Comparison of ENCODE assay signal across 10 cellular contexts in the genomic region with DNA sequence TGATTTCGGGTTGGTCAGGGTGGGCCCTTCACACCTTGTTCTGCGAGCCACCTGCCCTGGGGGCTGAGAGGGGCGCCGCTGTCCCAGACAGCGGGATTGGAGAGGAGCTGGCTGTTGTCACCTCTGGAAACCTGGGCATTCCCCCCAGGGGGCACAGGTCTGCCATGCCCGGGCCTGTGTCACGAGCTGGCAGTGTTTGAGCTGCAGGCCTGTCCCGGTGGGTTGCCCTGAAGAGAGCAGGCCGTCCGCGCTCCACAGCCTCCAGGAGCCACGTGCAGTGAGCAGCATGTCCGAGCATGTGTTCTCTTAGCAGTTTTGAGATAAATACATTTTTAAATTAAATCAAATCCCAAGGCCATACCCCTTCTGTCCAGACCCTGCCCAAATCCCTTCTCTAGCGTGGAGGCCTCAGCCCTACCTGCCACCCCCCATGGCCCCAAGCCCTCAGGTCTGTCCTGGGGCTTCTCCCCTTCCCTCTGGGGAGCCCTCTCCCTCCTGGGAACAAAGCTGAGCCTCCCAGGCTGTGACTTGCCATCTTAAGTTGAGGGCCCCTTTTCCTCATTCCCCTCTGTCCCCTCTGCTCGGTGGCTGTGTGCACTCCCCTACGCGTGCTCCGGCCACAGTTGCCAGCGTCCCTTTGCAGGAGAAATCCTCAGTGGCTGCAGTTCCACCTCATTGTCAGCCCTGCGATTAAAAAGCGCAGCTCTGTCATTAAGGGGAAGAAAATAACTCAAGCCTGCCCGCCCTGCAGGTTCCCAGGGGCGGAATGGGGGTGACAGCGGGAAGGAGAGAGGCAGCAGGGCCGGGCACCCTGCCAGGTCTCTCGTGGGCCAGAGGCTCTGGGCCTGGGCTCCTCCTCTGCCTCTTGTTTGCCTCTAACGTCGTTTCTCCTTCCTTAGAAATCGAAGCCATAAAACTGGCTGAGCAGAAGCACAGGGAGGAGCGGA. TPM values are rescaled to one million over a fixed set of nuclear protein-coding genes. Genes with fewer than 3 reads are reported as not detected.
DNase-seq lines count a peak whose midpoint lies in the region; ATAC-seq, FAIRE-seq and TF ChIP-seq lines count a peak whose summit lies in the region.
"Had no signal": no experiment of that assay in that cellular context is flagged by ENCODE, and none has a peak within 500 bp of the region (broad histone marks: within the 10 kb centered on the region; RNA-seq: fewer than 3 reads in every experiment).

No MANE protein-coding gene starts in this region.

- H3K9me3 Mint-ChIP-seq in activated naive CD8-positive, alpha-beta T cell treated with anti-CD3 and anti-CD28 coated beads for 36 hours = no peaks in the 10 kb centered on the region

- H3K4me2 ChIP-seq in keratinocyte (ENCODE audit: control insufficient read depth, extremely low read depth, insufficient read depth, low read depth, low read length) = peak overlapping the region; percentile 55

- H3K27me3 ChIP-seq in keratinocyte (ENCODE audit: control insufficient read depth, extremely low read depth, insufficient read depth, low read length) = no peaks in the 10 kb centered on the region
- H3K27me3 ChIP-seq in spleen (replicated peaks in 1 of 7) = no peaks in the 10 kb centered on the region

- intact Hi-C loops in spleen (cut with DNase I; ENCODE audit: low total_unique reads) = no loop called here

- FAIRE-seq in keratinocyte (lab: Jason Lieb, UNC) = peak; percentile 9

- peaks cover 45% of the 10 kb centered on the region for H3K4me1 Mint-ChIP-seq in activated naive CD8-positive, alpha-beta T cell treated with anti-CD3 and anti-CD28 coated beads for 36 hours

- H3K36me3 ChIP-seq in keratinocyte (ENCODE audit: control insufficient read depth in 2 of 2, extremely low read depth in 1 of 2, insufficient read depth in 2 of 2, low read length in 2 of 2) = peaks cover 7 to 28% of the 10 kb centered on the region in 2 experiments
- peaks cover 0 to 73% (median 0%) of the 10 kb centered on the region in 6 donors for H3K36me3 ChIP-seq in spleen

- peaks cover 17% of the 10 kb centered on the region for H3K4me1 ChIP-seq in keratinocyte (ENCODE audit: control insufficient read depth, extremely low read depth, insufficient read depth, low read length)
- H3K4me1 ChIP-seq in spleen = peaks cover 31 to 96% (median 65%) of the 10 kb centered on the region in 6 donors

- no peak overlapping the region for H3K27ac Mint-ChIP-seq in activated naive CD8-positive, alpha-beta T cell treated with anti-CD3 and anti-CD28 coated beads for 36 hours

- TF ChIP-seq CTCF in keratinocyte (optimal IDR thresholded peaks at IDR 0.05 in 1 of 3, IDR thresholded peaks at IDR 0.05 in 1 of 3, conservative IDR thresholded peaks at IDR 0.05 in 1 of 3; ENCODE audit: extremely low read depth in 1 of 3, insufficient read depth in 2 of 3, low read length in 3 of 3) (no peak), spleen (IDR thresholded peaks at IDR 0.05 in 8 of 11, conservative IDR thresholded peaks at IDR 0.05 in 3 of 11) (no peak)

- peaks cover 34% of the 10 kb centered on the region for H3K36me3 Mint-ChIP-seq in activated naive CD8-positive, alpha-beta T cell treated with anti-CD3 and anti-CD28 coated beads for 36 hours

- no peak overlapping the region for H3K4me3 ChIP-seq in keratinocyte (ENCODE audit: control insufficient read depth in 2 of 3, extremely low read depth in 1 of 3, insufficient read depth in 2 of 3, low read depth in 1 of 3, low read length in 3 of 3)
- peak overlapping the region in 2 of 8 donors; percentile 22 to 59 for H3K4me3 ChIP-seq in spleen

- H4K20me1 ChIP-seq in keratinocyte (ENCODE audit: control insufficient read depth, extremely low read depth, insufficient read depth, low read length) = no peaks in the 10 kb centered on the region

- DNase-seq in Kasumi-1 (lab: John Stamatoyannopoulos, UW) (peak; percentile 30 to 35), astrocyte of the hippocampus (ENCODE audit: low read depth, low spot score) (peak; percentile 73), keratinocyte (ENCODE audit: low read depth, low spot score) (no peak), spleen (no peak)
- DNase-seq in activated naive CD8-positive, alpha-beta T cell treated with anti-CD3 and anti-CD28 coated beads for 36 hours = no peak
- DNase-seq: foreskin fibroblast, GOT3 had no signal

- H3K27ac ChIP-seq in keratinocyte (ENCODE audit: control insufficient read depth, insufficient read depth, low read length) (no peak overlapping the region), spleen (peak overlapping the region in 7 of 8 donors; percentile 72 to 93 (median 87))

- H3K9ac ChIP-seq in keratinocyte (ENCODE audit: control insufficient read depth, extremely low read depth, insufficient read depth, low read length) = peak overlapping the region; percentile 57

- H3K4me3 Mint-ChIP-seq in activated naive CD8-positive, alpha-beta T cell treated with anti-CD3 and anti-CD28 coated beads for 36 hours = no peak overlapping the region

- H3K9me3 ChIP-seq in keratinocyte (ENCODE audit: control insufficient read depth, low read depth, low read length) (no peaks in the 10 kb centered on the region), spleen (no peaks in the 10 kb centered on the region)

- H2AFZ ChIP-seq in keratinocyte (ENCODE audit: control insufficient read depth, low read length) = no peak overlapping the region

- 70 to 83% (median 75%) methylated on average over 25 to 30 of the region's 30 CpGs for WGBS in spleen, 5 donors

- no peak for TF ChIP-seq POLR2A in spleen (IDR thresholded peaks at IDR 0.05)

- H3K79me2 ChIP-seq in keratinocyte (ENCODE audit: control insufficient read depth, insufficient read depth, low read length) = peaks cover 16% of the 10 kb centered on the region

- dilution Hi-C loops in keratinocyte (cut with MboI; ENCODE audit: extremely low pct_ligation_motif_present, low sequenced_read_pairs) = no loop called here

- ATAC-seq in GM18858 (IDR thresholded peaks at IDR 0.05; ENCODE audit: unreplicated experiment) = no peak
- no peak for ATAC-seq in GM18861 (IDR thresholded peaks at IDR 0.05; ENCODE audit: unreplicated experiment)
- no peak for ATAC-seq in HG02970 (IDR thresholded peaks at IDR 0.05; ENCODE audit: low FRiP score, unreplicated experiment)

- H3K27me3 Mint-ChIP-seq in activated naive CD8-positive, alpha-beta T cell treated with anti-CD3 and anti-CD28 coated beads for 36 hours = no peaks in the 10 kb centered on the region

- H3K9me1 ChIP-seq in keratinocyte (ENCODE audit: control insufficient read depth, extremely low read depth, insufficient read depth, low read length) = no peaks in the 10 kb centered on the region

RNA-seq across cellular contexts. Expression of a gene that starts 26.6 kb away (rescaled TPM):
- polyA plus RNA-seq in keratinocyte = 18.5 to 26.8 TPM (median 21.8 TPM) in 3 replicates
- 10.9 TPM for polyA plus RNA-seq in keratinocyte (2011; ENCODE audit: low read depth)
- 11.7 and 37.9 TPM in 2 replicates for polyA plus RNA-seq in keratinocyte (2011; cell fraction: cytosol; rRNA removed)
- 12.2 and 16.0 TPM in 2 replicates for polyA plus RNA-seq in keratinocyte (2011; cell fraction: nucleus; rRNA removed)
- 19.1 and 41.5 TPM in 2 replicates for polyA plus RNA-seq in keratinocyte (2012; ENCODE audit: low replicate concordance)
- polyA minus RNA-seq in keratinocyte = 5.5 to 8.2 TPM (median 6.2 TPM) in 3 replicates
- polyA minus RNA-seq in keratinocyte (2011; cell fraction: cytosol; rRNA and poly(A)+ RNA removed) = 43.4 TPM
- 9.0 and 9.2 TPM in 2 replicates for polyA minus RNA-seq in keratinocyte (2011; cell fraction: nucleus; rRNA and poly(A)+ RNA removed)
- total RNA-seq in spleen = 10 to 100 TPM in 6 of 7 donors, 1 to 10 TPM in 1; 6.1 to 30.6 (median 26.4) TPM
- 10 to 100 TPM; 16.4 to 35.4 (median 28.5) TPM for polyA plus RNA-seq in spleen
- 10 to 100 TPM; 85.9 to 93.6 TPM for total RNA-seq in activated naive CD8-positive, alpha-beta T cell treated with anti-CD3 and anti-CD28 coated beads for 36 hours

RNA-seq across cellular contexts. Expression of a gene that starts 45.7 kb away (rescaled TPM):
- polyA plus RNA-seq in keratinocyte (0.55 to 0.86 TPM (median 0.72 TPM) in 3 replicates), spleen (100 to 1,000 TPM in 2 of 3 donors, 10 to 100 TPM in 1; 92.1 to 332 (median 250) TPM)
- polyA plus RNA-seq in keratinocyte (2011; ENCODE audit: low read depth) = not detected
- polyA plus RNA-seq in keratinocyte (2011; cell fraction: cytosol; rRNA removed) = 0.29 and 1.0 TPM in 2 replicates
- 2.0 and 2.7 TPM in 2 replicates for polyA plus RNA-seq in keratinocyte (2011; cell fraction: nucleus; rRNA removed)
- polyA plus RNA-seq in keratinocyte (2012; ENCODE audit: low replicate concordance) = 0.17 and 1.0 TPM in 2 replicates
- polyA minus RNA-seq in keratinocyte = 0.40 to 3.1 TPM (median 1.4 TPM) in 3 replicates
- polyA minus RNA-seq in keratinocyte (2011; cell fraction: cytosol; rRNA and poly(A)+ RNA removed) = 6.5 TPM
- polyA minus RNA-seq in keratinocyte (2011; cell fraction: nucleus; rRNA and poly(A)+ RNA removed) = 3.8 and 6.5 TPM in 2 replicates
- 100 to 1,000 TPM; 285 to 754 (median 415) TPM for total RNA-seq in spleen
- total RNA-seq in activated naive CD8-positive, alpha-beta T cell treated with anti-CD3 and anti-CD28 coated beads for 36 hours = 100 to 1,000 TPM; 223 to 234 TPM

Comparison
In these comparisons a context has a peak if more than half of its experiments do, and no peak if none do; other contexts are left out.
1. DNase-seq: peak in Kasumi-1 (2 of 2) and astrocyte of the hippocampus (single experiment); none in keratinocyte (single experiment), spleen (single experiment) and activated naive CD8-positive, alpha-beta T cell treated with anti-CD3 and anti-CD28 coated beads for 36 hours (single experiment).